ENCODE assay signal across 1 cellular context in the genomic region with DNA sequence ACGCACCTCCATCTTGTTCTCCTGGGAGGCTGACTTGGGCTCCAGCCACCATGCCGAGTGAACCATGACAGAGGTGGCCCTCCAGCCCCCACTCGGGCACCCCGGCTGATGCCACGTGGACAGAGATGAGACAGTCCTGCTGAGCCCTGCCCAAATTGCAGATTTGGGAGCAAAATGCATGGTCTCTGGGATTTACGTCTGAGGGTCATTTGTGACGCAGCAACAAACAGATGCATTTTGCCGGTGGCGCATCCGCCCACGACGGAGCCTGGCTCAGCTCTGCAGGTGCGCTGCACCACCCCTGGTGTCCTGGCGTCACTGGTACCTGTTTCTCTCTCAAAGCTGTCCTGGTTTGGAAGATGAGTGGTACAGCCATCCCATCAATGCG.
TF ChIP-seq lines count a peak whose summit lies in the region.

No MANE protein-coding gene starts in this region.

TF ChIP-seq in HepG2, 621 proteins besides CTCF, POLR2A, EP300 and RAD21:
- TF ChIP-seq, protein P1, sequence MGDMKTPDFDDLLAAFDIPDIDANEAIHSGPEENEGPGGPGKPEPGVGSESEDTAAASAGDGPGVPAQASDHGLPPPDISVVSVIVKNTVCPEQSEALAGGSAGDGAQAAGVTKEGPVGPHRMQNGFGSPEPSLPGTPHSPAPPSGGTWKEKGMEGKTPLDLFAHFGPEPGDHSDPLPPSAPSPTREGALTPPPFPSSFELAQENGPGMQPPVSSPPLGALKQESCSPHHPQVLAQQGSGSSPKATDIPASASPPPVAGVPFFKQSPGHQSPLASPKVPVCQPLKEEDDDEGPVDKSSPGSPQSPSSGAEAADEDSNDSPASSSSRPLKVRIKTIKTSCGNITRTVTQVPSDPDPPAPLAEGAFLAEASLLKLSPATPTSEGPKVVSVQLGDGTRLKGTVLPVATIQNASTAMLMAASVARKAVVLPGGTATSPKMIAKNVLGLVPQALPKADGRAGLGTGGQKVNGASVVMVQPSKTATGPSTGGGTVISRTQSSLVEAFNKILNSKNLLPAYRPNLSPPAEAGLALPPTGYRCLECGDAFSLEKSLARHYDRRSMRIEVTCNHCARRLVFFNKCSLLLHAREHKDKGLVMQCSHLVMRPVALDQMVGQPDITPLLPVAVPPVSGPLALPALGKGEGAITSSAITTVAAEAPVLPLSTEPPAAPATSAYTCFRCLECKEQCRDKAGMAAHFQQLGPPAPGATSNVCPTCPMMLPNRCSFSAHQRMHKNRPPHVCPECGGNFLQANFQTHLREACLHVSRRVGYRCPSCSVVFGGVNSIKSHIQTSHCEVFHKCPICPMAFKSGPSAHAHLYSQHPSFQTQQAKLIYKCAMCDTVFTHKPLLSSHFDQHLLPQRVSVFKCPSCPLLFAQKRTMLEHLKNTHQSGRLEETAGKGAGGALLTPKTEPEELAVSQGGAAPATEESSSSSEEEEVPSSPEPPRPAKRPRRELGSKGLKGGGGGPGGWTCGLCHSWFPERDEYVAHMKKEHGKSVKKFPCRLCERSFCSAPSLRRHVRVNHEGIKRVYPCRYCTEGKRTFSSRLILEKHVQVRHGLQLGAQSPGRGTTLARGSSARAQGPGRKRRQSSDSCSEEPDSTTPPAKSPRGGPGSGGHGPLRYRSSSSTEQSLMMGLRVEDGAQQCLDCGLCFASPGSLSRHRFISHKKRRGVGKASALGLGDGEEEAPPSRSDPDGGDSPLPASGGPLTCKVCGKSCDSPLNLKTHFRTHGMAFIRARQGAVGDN (CRISPR knock-in tag; IDR thresholded peaks at IDR 0.05) = peak; percentile 58; the same call in 1 of the 2 replicates
- TF ChIP-seq, protein P2, sequence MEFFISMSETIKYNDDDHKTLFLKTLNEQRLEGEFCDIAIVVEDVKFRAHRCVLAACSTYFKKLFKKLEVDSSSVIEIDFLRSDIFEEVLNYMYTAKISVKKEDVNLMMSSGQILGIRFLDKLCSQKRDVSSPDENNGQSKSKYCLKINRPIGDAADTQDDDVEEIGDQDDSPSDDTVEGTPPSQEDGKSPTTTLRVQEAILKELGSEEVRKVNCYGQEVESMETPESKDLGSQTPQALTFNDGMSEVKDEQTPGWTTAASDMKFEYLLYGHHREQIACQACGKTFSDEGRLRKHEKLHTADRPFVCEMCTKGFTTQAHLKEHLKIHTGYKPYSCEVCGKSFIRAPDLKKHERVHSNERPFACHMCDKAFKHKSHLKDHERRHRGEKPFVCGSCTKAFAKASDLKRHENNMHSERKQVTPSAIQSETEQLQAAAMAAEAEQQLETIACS (CRISPR knock-in tag; IDR thresholded peaks at IDR 0.05) = no peak
- TF ChIP-seq PHF21A (CRISPR knock-in tag; IDR thresholded peaks at IDR 0.05) (peak; percentile 11; the same call in 1 of the 2 replicates), TGIF2 (CRISPR knock-in tag; IDR thresholded peaks at IDR 0.05) (no peak), ZNF331 (CRISPR knock-in tag; IDR thresholded peaks at IDR 0.05) (peak; percentile 93)
